In genomic region chr12:57319678-57320469, GRCh38 we compare ENCODE assay signal across 1 cellular context.
TF ChIP-seq lines count a peak whose summit lies in the region.

No MANE protein-coding gene starts in this region.

TF ChIP-seq in HCT116, 20 proteins besides CTCF, POLR2A, EP300 and RAD21 (continued from another document):
- TF ChIP-seq REST (IDR thresholded peaks at IDR 0.05; ENCODE audit: low read depth): no peak
